Comparison of ENCODE assay signal across 18 cellular contexts in the genomic region with DNA sequence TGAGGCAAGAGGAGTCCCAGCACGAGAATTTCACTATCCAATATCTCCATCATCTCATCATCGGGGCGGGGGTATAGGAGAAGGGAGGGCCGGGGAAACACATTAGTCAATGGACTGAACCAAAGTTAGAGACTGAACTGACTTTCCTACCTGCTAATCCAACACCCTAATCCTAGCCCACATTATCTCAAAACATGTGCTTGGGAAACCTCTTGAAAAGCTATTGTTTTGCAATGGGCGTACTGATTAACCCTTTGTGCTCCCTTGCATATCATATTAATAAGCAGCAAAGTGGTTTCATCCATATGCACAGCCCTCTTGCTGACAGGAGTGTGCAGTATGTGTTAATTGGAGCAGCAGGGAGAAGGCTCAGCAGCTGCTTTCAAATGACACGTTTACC.
DNase-seq lines count a peak whose midpoint lies in the region; ATAC-seq and FAIRE-seq lines count a peak whose summit lies in the region.
"Had no signal": no experiment of that assay in that cellular context is flagged by ENCODE, and none has a peak within 500 bp of the region (broad histone marks: within the 10 kb centered on the region; RNA-seq: fewer than 3 reads in every experiment).

No MANE protein-coding gene starts in this region.

- H3K27me3 ChIP-seq in right cardiac atrium (ENCODE audit: control insufficient read depth, insufficient read depth) = no peaks in the 10 kb centered on the region
- H3K27me3 ChIP-seq: sigmoid colon had no signal

- no peak for FAIRE-seq in GM19239 (lab: Jason Lieb, UNC)
- FAIRE-seq: bronchial epithelial cell, G401.6 had no signal

- DNase-seq in DMS79 treated with DMSO at 0.1 percent for 48 hours (lab: John Stamatoyannopoulos, UW) = peak; percentile 15
- DNase-seq in DMS79 (lab: John Stamatoyannopoulos, UW) = no peak
- peak; percentile 27 for DNase-seq in NCI-H345 treated with DMSO at 0.1 percent for 48 hours (lab: John Stamatoyannopoulos, UW; ENCODE audit: unreplicated experiment)
- peak; percentile 6 for DNase-seq in astrocyte of the hippocampus (ENCODE audit: low read depth, low spot score)
- DNase-seq in GM19239 (ENCODE audit: insufficient read length, low spot score) = no peak
- DNase-seq in right cardiac atrium = no peak
- DNase-seq: activated CD8-positive, alpha-beta memory T cell treated with anti-CD3 and anti-CD28 coated beads, Interleukin-2, amount 50 U/mL, for 4 hours; activated naive CD4-positive, alpha-beta T cell treated with anti-CD3 and anti-CD28 coated beads, Interleukin-2, amount 50 U/mL, for 16 hours; effector CD4-positive, alpha-beta T cell; MV-4-11; sigmoid colon; stimulated activated CD4-positive, alpha-beta T cell treated with anti-CD3 and anti-CD28 coated beads, Interleukin-4, amount 100 ng/mL, for 24 hours had no signal

- intact Hi-C loops in right cardiac atrium (cut with DNase I) = no loop called here

- WGBS in right cardiac atrium = 42% methylated on average over 6 of the region's 6 CpGs

- no peaks in the 10 kb centered on the region for H3K9me3 ChIP-seq in right cardiac atrium (ENCODE audit: control insufficient read depth, low read length)
- H3K9me3 ChIP-seq: sigmoid colon had no signal

- ATAC-seq in GM21360 (IDR thresholded peaks at IDR 0.05; ENCODE audit: unreplicated experiment) (no peak), HG03108 (IDR thresholded peaks at IDR 0.05; ENCODE audit: unreplicated experiment) (no peak), right cardiac atrium (no peak)
- ATAC-seq: activated CD4-positive, CD25-positive, alpha-beta regulatory T cell treated with anti-CD3 and anti-CD28 coated beads, Interleukin-2, amount 50 U/mL, for 24 hours; natural killer cell treated with Interleukin-12 subunit alpha and Interleukin-12 subunit beta and Interleukin-15 and Interleukin-18, amount 100 ng/mL, for 72 hours had no signal

- no peak overlapping the region for H3K27ac ChIP-seq in right cardiac atrium (ENCODE audit: low read length)
- H3K27ac ChIP-seq: sigmoid colon had no signal

- H3K4me1 ChIP-seq in right cardiac atrium (ENCODE audit: control insufficient read depth, insufficient read depth, low read length) = no peaks in the 10 kb centered on the region
- H3K4me1 ChIP-seq: sigmoid colon had no signal

- H3K4me3 ChIP-seq in right cardiac atrium (ENCODE audit: low read length) = no peak overlapping the region
- H3K4me3 ChIP-seq: sigmoid colon had no signal

Comparison
In these comparisons a context has a peak if more than half of its experiments do, and no peak if none do; other contexts are left out.
1. DNase-seq: peak in DMS79 treated with DMSO at 0.1 percent for 48 hours (single experiment), NCI-H345 treated with DMSO at 0.1 percent for 48 hours (single experiment) and astrocyte of the hippocampus (single experiment); none in DMS79 (single experiment), GM19239 (single experiment) and right cardiac atrium (0 of 3).